Comparison of ENCODE assay signal across 26 cellular contexts in the genomic region with DNA sequence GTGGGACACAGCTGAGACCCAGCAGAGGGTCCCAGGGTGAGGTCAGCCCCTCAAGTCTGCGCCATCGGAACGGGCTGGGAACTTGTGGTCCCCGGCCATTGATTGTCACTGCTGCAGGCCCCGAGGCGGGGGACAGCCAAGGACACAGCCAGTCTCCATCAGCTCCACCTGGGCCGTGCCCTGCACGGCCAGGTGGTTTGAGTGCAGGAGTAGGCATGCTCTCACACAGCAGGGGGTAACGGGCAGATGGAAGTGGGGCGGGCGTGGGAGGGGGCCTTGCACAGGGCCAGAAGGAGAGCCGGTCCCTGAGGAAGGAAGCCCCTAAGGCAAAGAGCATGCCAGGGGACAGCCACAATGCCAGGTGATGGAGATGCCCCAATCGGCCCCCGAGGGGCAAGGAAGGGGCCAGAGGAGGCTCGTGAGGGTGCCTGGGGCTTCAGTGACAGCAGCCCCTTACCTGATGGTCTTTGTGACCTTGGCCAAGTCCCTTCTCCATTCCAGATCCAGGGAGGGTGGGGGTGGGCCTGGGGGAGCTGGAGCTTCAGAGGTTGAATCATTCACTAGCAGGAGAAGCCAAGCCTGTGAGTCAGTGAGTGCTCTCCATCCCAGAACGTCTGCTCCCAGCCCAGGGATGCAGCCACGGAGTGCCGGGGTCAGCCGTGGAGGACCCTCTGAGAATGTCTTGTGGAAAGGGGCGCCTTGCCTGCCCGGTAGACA. TPM values are rescaled to one million over a fixed set of nuclear protein-coding genes. Genes with fewer than 3 reads are reported as not detected.
A peak's percentile ranks its signal among the peaks of the same experiment; 100 is the strongest.
DNase-seq lines count a peak whose midpoint lies in the region; ATAC-seq, FAIRE-seq and TF ChIP-seq lines count a peak whose summit lies in the region.
"Had no signal": no experiment of that assay in that cellular context is flagged by ENCODE, and none has a peak within 500 bp of the region (broad histone marks: within the 10 kb centered on the region; RNA-seq: fewer than 3 reads in every experiment).

No MANE protein-coding gene starts in this region.

- no peak for TF ChIP-seq CTCF in left lung (IDR thresholded peaks at IDR 0.05)
- no peak for TF ChIP-seq CTCF in thyroid gland (IDR thresholded peaks at IDR 0.05)

- no peak overlapping the region for H3K27ac Mint-ChIP-seq in activated naive CD8-positive, alpha-beta T cell treated with anti-CD3 and anti-CD28 coated beads, Interleukin-2, amount 50 U/mL, for 24 hours
- no peak overlapping the region for H3K27ac Mint-ChIP-seq in activated CD8-positive, alpha-beta memory T cell treated with anti-CD3 and anti-CD28 coated beads, Interleukin-2, amount 10 ng/mL, durations not matched to agents 7 days and 5 days
- H3K27ac Mint-ChIP-seq: activated CD4-positive, alpha-beta T cell treated with anti-CD3 and anti-CD28 coated beads for 36 hours; naive B cell; progenitor cell of endocrine pancreas had no signal

- DNase-seq in EH (ENCODE audit: low read depth) (peak; percentile 73), NCI-H146 treated with DMSO at 0.1 percent for 48 hours (lab: John Stamatoyannopoulos, UW; ENCODE audit: unreplicated experiment) (peak; percentile 7), cerebellum (ENCODE audit: low spot score) (peak; percentile 58), left lung (no peak), frontal cortex (ENCODE audit: low spot score in 2 of 2) (no peak), thyroid gland (no peak)
- no peak for DNase-seq in activated naive CD8-positive, alpha-beta T cell treated with anti-CD3 and anti-CD28 coated beads, Interleukin-2, amount 50 U/mL, for 24 hours
- DNase-seq in activated CD8-positive, alpha-beta memory T cell treated with anti-CD3 and anti-CD28 coated beads, Interleukin-2, amount 10 ng/mL, durations not matched to agents 7 days and 5 days, result no peak
- DNase-seq: activated CD4-positive, alpha-beta T cell treated with anti-CD3 and anti-CD28 coated beads for 36 hours; activated CD8-positive, alpha-beta memory T cell treated with anti-CD3 and anti-CD28 coated beads, Interleukin-2, amount 50 U/mL, for 48 hours; activated gamma-delta T cell treated with Interleukin-2 at 50 U/mL for 16 hours; aorta; DMS153; glutamatergic neuron; mammary epithelial cell; naive B cell; NCI-H187; NCI-H510A treated with DMSO at 0.1 percent for 48 hours; T1000; testis had no signal

- H3K4me3 ChIP-seq in left lung (no peak overlapping the region), thyroid gland (replicated peaks in 1 of 3) (no peak overlapping the region)
- H3K4me3 ChIP-seq: coronary artery, HAP-1, SJSA1, testis had no signal

- H3K27me3 Mint-ChIP-seq in activated naive CD8-positive, alpha-beta T cell treated with anti-CD3 and anti-CD28 coated beads, Interleukin-2, amount 50 U/mL, for 24 hours, result peaks cover 14% of the 10 kb centered on the region
- peaks cover 27% of the 10 kb centered on the region for H3K27me3 Mint-ChIP-seq in activated CD8-positive, alpha-beta memory T cell treated with anti-CD3 and anti-CD28 coated beads, Interleukin-2, amount 10 ng/mL, durations not matched to agents 7 days and 5 days

- intact Hi-C loops in left lung (cut with DNase I), result no loop called here
- intact Hi-C loops in thyroid gland (cut with DNase I), result no loop called here

- H3K27ac ChIP-seq in left lung (no peak overlapping the region), thyroid gland (no peak overlapping the region)
- H3K27ac ChIP-seq: coronary artery, SJSA1, testis had no signal

- H3K27me3 ChIP-seq in left lung (peaks cover 47 to 74% of the 10 kb centered on the region in 2 donors), thyroid gland (no peaks in the 10 kb centered on the region)
- H3K27me3 ChIP-seq: testis had no signal

- peak; percentile 19 for ATAC-seq in left lung
- no peak for ATAC-seq in activated naive CD8-positive, alpha-beta T cell treated with anti-CD3 and anti-CD28 coated beads, Interleukin-2, amount 50 U/mL, for 24 hours
- no peak for ATAC-seq in activated CD8-positive, alpha-beta memory T cell treated with anti-CD3 and anti-CD28 coated beads, Interleukin-2, amount 10 ng/mL, durations not matched to agents 7 days and 5 days
- ATAC-seq: activated CD4-positive, alpha-beta T cell treated with anti-CD3 and anti-CD28 coated beads for 36 hours had no signal

- no peaks in the 10 kb centered on the region for H3K4me1 Mint-ChIP-seq in activated naive CD8-positive, alpha-beta T cell treated with anti-CD3 and anti-CD28 coated beads, Interleukin-2, amount 50 U/mL, for 24 hours
- H3K4me1 Mint-ChIP-seq in activated CD8-positive, alpha-beta memory T cell treated with anti-CD3 and anti-CD28 coated beads, Interleukin-2, amount 10 ng/mL, durations not matched to agents 7 days and 5 days, result no peaks in the 10 kb centered on the region

- H3K4me1 ChIP-seq in left lung (no peaks in the 10 kb centered on the region), thyroid gland (no peaks in the 10 kb centered on the region)
- H3K4me1 ChIP-seq: HAP-1, SJSA1, testis had no signal

- no peak overlapping the region for H3K4me3 Mint-ChIP-seq in activated naive CD8-positive, alpha-beta T cell treated with anti-CD3 and anti-CD28 coated beads, Interleukin-2, amount 50 U/mL, for 24 hours
- H3K4me3 Mint-ChIP-seq in activated CD8-positive, alpha-beta memory T cell treated with anti-CD3 and anti-CD28 coated beads, Interleukin-2, amount 10 ng/mL, durations not matched to agents 7 days and 5 days, result no peak overlapping the region
- H3K4me3 Mint-ChIP-seq: activated CD4-positive, alpha-beta T cell treated with anti-CD3 and anti-CD28 coated beads for 36 hours had no signal

- TF ChIP-seq POLR2A in thyroid gland (IDR thresholded peaks at IDR 0.05), result no peak

- no peaks in the 10 kb centered on the region for H3K36me3 Mint-ChIP-seq in activated naive CD8-positive, alpha-beta T cell treated with anti-CD3 and anti-CD28 coated beads, Interleukin-2, amount 50 U/mL, for 24 hours (ENCODE audit: low read depth)
- no peaks in the 10 kb centered on the region for H3K36me3 Mint-ChIP-seq in activated CD8-positive, alpha-beta memory T cell treated with anti-CD3 and anti-CD28 coated beads, Interleukin-2, amount 10 ng/mL, durations not matched to agents 7 days and 5 days

- FAIRE-seq in frontal cortex (lab: Jason Lieb, UNC), result no peak
- FAIRE-seq: endothelial cell of umbilical vein, GM18507 had no signal

- 70 to 100% methylated on average over 1 to 4 of the region's 21 CpGs for WGBS in thyroid gland, 2 donors

- no peaks in the 10 kb centered on the region for H3K9me3 ChIP-seq in left lung
- H3K9me3 ChIP-seq in thyroid gland, result no peaks in the 10 kb centered on the region
- H3K9me3 ChIP-seq: HAP-1, SJSA1, testis had no signal

- CTCF ChIA-PET in activated CD8-positive, alpha-beta memory T cell treated with anti-CD3 and anti-CD28 coated beads, Interleukin-2, amount 10 ng/mL, durations not matched to agents 7 days and 5 days (lab: Charles Lee), result no interaction called here

- H3K36me3 ChIP-seq in left lung, result no peaks in the 10 kb centered on the region
- H3K36me3 ChIP-seq in thyroid gland, result no peaks in the 10 kb centered on the region
- H3K36me3 ChIP-seq: HAP-1, SJSA1 had no signal

- H3K9me3 Mint-ChIP-seq in activated naive CD8-positive, alpha-beta T cell treated with anti-CD3 and anti-CD28 coated beads, Interleukin-2, amount 50 U/mL, for 24 hours, result no peaks in the 10 kb centered on the region
- no peaks in the 10 kb centered on the region for H3K9me3 Mint-ChIP-seq in activated CD8-positive, alpha-beta memory T cell treated with anti-CD3 and anti-CD28 coated beads, Interleukin-2, amount 10 ng/mL, durations not matched to agents 7 days and 5 days (ENCODE audit: low read depth)

RNA-seq across cellular contexts. Expression of gene ATP2B3, which starts 2.3 kb away (rescaled TPM):
- total RNA-seq in cerebellum (5.6 TPM), left lung (not detected), frontal cortex (7.3 TPM), thyroid gland (not detected)
- total RNA-seq in activated CD8-positive, alpha-beta memory T cell treated with anti-CD3 and anti-CD28 coated beads, Interleukin-2, amount 10 ng/mL, durations not matched to agents 7 days and 5 days, result not detected
- total RNA-seq: activated CD4-positive, alpha-beta T cell treated with anti-CD3 and anti-CD28 coated beads for 36 hours; mammary epithelial cell; SJSA1 had no signal

RNA-seq across cellular contexts. Expression of gene BGN, which starts 24.9 kb away (rescaled TPM):
- total RNA-seq in cerebellum, result 7.9 TPM
- 100 to 1,000 TPM; 200 to 492 TPM for total RNA-seq in left lung
- 1.6 TPM for total RNA-seq in frontal cortex
- 10 to 100 TPM; 51.0 to 84.0 (median 68.6) TPM for total RNA-seq in thyroid gland
- total RNA-seq in activated CD8-positive, alpha-beta memory T cell treated with anti-CD3 and anti-CD28 coated beads, Interleukin-2, amount 10 ng/mL, durations not matched to agents 7 days and 5 days, result not detected
- total RNA-seq: activated CD4-positive, alpha-beta T cell treated with anti-CD3 and anti-CD28 coated beads for 36 hours had no signal

RNA-seq across cellular contexts. Expression of gene HAUS7, which starts 49.4 kb away (rescaled TPM):
- total RNA-seq in cerebellum (8.7 TPM), left lung (10 to 100 TPM; 20.1 to 28.0 TPM), frontal cortex (6.5 TPM), thyroid gland (10 to 100 TPM; 20.7 to 46.8 (median 27.7) TPM)
- 10 to 100 TPM; 54.4 to 56.3 TPM for total RNA-seq in activated CD8-positive, alpha-beta memory T cell treated with anti-CD3 and anti-CD28 coated beads, Interleukin-2, amount 10 ng/mL, durations not matched to agents 7 days and 5 days

Comparison
In these comparisons a context has a peak if more than half of its experiments do, and no peak if none do; other contexts are left out.
1. DNase-seq: peak in EH (single experiment), NCI-H146 treated with DMSO at 0.1 percent for 48 hours (single experiment) and cerebellum (single experiment); none in left lung (0 of 2), activated naive CD8-positive, alpha-beta T cell treated with anti-CD3 and anti-CD28 coated beads, Interleukin-2, amount 50 U/mL, for 24 hours (single experiment), frontal cortex (0 of 2), thyroid gland (0 of 2) and activated CD8-positive, alpha-beta memory T cell treated with anti-CD3 and anti-CD28 coated beads, Interleukin-2, amount 10 ng/mL, durations not matched to agents 7 days and 5 days (single experiment).